Comparison of ENCODE assay signal across 1 cellular context in the genomic region with DNA sequence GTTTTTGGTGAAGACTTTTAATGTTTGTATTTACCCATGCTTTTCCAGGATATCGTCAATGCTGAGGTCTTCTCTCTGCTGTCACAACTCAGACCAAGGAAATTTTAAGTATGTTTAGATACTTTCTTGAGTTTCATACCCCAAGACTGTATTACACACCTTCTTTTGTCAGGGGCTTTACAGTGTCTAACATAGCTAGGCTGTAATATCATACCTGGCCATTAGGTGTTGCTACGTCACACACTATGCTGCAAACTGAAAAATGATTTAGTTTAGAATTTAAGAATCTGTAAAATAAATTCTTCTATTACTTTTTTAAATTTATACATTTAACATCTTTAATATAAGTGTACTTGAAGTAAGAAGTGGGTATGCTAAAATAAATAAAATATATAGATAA.
TF ChIP-seq lines count a peak whose summit lies in the region.

No MANE protein-coding gene starts in this region.

TF ChIP-seq in WTC11, 78 proteins besides CTCF, POLR2A, EP300 and RAD21 (continued from another document):
- TF ChIP-seq FOXJ3 (CRISPR knock-in tag; IDR thresholded peaks at IDR 0.05; ENCODE audit: borderline replicate concordance) (no peak), SMAD4 (CRISPR knock-in tag; IDR thresholded peaks at IDR 0.05) (no peak), GTF2I (CRISPR knock-in tag; conservative IDR thresholded peaks at IDR 0.05) (no peak), NFYB (CRISPR knock-in tag; conservative IDR thresholded peaks at IDR 0.05; ENCODE audit: low read depth) (no peak), NFE2L1 (CRISPR knock-in tag; IDR thresholded peaks at IDR 0.05) (no peak), ATF1 (CRISPR knock-in tag; IDR thresholded peaks at IDR 0.05) (no peak), ZNF423 (CRISPR knock-in tag; IDR thresholded peaks at IDR 0.05) (no peak)
- TF ChIP-seq, protein P1, sequence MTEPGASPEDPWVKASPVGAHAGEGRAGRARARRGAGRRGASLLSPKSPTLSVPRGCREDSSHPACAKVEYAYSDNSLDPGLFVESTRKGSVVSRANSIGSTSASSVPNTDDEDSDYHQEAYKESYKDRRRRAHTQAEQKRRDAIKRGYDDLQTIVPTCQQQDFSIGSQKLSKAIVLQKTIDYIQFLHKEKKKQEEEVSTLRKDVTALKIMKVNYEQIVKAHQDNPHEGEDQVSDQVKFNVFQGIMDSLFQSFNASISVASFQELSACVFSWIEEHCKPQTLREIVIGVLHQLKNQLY (CRISPR knock-in tag; IDR thresholded peaks at IDR 0.05) = no peak
- TF ChIP-seq, protein P2, sequence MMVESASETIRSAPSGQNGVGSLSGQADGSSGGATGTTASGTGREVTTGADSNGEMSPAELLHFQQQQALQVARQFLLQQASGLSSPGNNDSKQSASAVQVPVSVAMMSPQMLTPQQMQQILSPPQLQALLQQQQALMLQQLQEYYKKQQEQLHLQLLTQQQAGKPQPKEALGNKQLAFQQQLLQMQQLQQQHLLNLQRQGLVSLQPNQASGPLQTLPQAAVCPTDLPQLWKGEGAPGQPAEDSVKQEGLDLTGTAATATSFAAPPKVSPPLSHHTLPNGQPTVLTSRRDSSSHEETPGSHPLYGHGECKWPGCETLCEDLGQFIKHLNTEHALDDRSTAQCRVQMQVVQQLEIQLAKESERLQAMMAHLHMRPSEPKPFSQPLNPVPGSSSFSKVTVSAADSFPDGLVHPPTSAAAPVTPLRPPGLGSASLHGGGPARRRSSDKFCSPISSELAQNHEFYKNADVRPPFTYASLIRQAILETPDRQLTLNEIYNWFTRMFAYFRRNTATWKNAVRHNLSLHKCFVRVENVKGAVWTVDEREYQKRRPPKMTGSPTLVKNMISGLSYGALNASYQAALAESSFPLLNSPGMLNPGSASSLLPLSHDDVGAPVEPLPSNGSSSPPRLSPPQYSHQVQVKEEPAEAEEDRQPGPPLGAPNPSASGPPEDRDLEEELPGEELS (CRISPR knock-in tag; IDR thresholded peaks at IDR 0.05) = no peak
- TF ChIP-seq, protein P3, sequence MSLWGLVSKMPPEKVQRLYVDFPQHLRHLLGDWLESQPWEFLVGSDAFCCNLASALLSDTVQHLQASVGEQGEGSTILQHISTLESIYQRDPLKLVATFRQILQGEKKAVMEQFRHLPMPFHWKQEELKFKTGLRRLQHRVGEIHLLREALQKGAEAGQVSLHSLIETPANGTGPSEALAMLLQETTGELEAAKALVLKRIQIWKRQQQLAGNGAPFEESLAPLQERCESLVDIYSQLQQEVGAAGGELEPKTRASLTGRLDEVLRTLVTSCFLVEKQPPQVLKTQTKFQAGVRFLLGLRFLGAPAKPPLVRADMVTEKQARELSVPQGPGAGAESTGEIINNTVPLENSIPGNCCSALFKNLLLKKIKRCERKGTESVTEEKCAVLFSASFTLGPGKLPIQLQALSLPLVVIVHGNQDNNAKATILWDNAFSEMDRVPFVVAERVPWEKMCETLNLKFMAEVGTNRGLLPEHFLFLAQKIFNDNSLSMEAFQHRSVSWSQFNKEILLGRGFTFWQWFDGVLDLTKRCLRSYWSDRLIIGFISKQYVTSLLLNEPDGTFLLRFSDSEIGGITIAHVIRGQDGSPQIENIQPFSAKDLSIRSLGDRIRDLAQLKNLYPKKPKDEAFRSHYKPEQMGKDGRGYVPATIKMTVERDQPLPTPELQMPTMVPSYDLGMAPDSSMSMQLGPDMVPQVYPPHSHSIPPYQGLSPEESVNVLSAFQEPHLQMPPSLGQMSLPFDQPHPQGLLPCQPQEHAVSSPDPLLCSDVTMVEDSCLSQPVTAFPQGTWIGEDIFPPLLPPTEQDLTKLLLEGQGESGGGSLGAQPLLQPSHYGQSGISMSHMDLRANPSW (CRISPR knock-in tag; conservative IDR thresholded peaks at IDR 0.05; ENCODE audit: low read depth) = no peak
- TF ChIP-seq, protein P4, sequence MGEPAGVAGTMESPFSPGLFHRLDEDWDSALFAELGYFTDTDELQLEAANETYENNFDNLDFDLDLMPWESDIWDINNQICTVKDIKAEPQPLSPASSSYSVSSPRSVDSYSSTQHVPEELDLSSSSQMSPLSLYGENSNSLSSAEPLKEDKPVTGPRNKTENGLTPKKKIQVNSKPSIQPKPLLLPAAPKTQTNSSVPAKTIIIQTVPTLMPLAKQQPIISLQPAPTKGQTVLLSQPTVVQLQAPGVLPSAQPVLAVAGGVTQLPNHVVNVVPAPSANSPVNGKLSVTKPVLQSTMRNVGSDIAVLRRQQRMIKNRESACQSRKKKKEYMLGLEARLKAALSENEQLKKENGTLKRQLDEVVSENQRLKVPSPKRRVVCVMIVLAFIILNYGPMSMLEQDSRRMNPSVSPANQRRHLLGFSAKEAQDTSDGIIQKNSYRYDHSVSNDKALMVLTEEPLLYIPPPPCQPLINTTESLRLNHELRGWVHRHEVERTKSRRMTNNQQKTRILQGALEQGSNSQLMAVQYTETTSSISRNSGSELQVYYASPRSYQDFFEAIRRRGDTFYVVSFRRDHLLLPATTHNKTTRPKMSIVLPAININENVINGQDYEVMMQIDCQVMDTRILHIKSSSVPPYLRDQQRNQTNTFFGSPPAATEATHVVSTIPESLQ (CRISPR knock-in tag; IDR thresholded peaks at IDR 0.05) = no peak
- TF ChIP-seq, protein P5, sequence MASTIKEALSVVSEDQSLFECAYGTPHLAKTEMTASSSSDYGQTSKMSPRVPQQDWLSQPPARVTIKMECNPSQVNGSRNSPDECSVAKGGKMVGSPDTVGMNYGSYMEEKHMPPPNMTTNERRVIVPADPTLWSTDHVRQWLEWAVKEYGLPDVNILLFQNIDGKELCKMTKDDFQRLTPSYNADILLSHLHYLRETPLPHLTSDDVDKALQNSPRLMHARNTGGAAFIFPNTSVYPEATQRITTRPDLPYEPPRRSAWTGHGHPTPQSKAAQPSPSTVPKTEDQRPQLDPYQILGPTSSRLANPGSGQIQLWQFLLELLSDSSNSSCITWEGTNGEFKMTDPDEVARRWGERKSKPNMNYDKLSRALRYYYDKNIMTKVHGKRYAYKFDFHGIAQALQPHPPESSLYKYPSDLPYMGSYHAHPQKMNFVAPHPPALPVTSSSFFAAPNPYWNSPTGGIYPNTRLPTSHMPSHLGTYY (CRISPR knock-in tag; IDR thresholded peaks at IDR 0.05) = no peak
- TF ChIP-seq, protein P6, sequence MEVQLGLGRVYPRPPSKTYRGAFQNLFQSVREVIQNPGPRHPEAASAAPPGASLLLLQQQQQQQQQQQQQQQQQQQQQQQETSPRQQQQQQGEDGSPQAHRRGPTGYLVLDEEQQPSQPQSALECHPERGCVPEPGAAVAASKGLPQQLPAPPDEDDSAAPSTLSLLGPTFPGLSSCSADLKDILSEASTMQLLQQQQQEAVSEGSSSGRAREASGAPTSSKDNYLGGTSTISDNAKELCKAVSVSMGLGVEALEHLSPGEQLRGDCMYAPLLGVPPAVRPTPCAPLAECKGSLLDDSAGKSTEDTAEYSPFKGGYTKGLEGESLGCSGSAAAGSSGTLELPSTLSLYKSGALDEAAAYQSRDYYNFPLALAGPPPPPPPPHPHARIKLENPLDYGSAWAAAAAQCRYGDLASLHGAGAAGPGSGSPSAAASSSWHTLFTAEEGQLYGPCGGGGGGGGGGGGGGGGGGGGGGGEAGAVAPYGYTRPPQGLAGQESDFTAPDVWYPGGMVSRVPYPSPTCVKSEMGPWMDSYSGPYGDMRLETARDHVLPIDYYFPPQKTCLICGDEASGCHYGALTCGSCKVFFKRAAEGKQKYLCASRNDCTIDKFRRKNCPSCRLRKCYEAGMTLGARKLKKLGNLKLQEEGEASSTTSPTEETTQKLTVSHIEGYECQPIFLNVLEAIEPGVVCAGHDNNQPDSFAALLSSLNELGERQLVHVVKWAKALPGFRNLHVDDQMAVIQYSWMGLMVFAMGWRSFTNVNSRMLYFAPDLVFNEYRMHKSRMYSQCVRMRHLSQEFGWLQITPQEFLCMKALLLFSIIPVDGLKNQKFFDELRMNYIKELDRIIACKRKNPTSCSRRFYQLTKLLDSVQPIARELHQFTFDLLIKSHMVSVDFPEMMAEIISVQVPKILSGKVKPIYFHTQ (CRISPR knock-in tag; IDR thresholded peaks at IDR 0.05) = no peak
